ENCODE assay signal across 11 cellular contexts in the genomic region with DNA sequence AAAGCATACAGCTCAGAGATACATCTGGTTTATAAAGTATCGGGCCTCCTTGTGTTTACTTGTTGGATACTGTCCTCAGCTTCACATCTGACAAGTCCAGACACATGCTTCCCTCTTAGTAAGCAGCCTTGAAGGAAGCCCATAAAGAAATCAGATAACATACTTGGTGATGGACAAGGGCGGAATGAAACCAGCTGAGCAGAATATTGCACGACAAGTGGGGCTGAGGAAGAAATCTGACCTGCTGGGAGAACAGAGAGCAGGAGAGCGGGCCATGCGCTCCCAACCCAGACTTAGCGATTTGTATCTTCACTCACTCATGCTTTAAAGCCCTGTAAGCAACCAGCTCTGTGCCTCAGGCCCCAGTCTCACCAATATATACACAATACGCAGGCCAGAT.
"Had no signal": no experiment of that assay in that cellular context is flagged by ENCODE, and none has a peak within 500 bp of the region (broad histone marks: within the 10 kb centered on the region; RNA-seq: fewer than 3 reads in every experiment).

No MANE protein-coding gene starts in this region.

- H3K27ac ChIP-seq: ascending aorta, thoracic aorta, uterus, VCaP had no signal

- H3K36me3 ChIP-seq: ascending aorta, thoracic aorta, uterus had no signal

- H3K4me3 ChIP-seq: ascending aorta, thoracic aorta, uterus had no signal

- H3K27me3 ChIP-seq: ascending aorta, uterus had no signal

- DNase-seq: activated CD4-positive, alpha-beta T cell treated with anti-CD3 and anti-CD28 coated beads for 48 hours; activated CD8-positive, alpha-beta memory T cell treated with anti-CD3 and anti-CD28 coated beads, Interleukin-2, amount 50 U/mL, for 48 hours; activated CD8-positive, alpha-beta T cell treated with anti-CD3 and anti-CD28 coated beads, Interleukin-2, amount 10 ng/mL, durations not matched to agents 7 days and 5 days; immature natural killer cell; stimulated activated CD4-positive, alpha-beta T cell treated with anti-CD3 and anti-CD28 coated beads, Interleukin-4, amount 100 ng/mL, for 1 hour; stimulated activated CD8-positive, alpha-beta memory T cell treated with anti-CD3 and anti-CD28 coated beads, Interleukin-4, amount 100 ng/mL, for 48 hours; T-helper 9 cell; uterus had no signal

- H3K9me3 ChIP-seq: ascending aorta, thoracic aorta, uterus had no signal

- H3K4me1 ChIP-seq: ascending aorta had no signal
